In the genomic region with DNA sequence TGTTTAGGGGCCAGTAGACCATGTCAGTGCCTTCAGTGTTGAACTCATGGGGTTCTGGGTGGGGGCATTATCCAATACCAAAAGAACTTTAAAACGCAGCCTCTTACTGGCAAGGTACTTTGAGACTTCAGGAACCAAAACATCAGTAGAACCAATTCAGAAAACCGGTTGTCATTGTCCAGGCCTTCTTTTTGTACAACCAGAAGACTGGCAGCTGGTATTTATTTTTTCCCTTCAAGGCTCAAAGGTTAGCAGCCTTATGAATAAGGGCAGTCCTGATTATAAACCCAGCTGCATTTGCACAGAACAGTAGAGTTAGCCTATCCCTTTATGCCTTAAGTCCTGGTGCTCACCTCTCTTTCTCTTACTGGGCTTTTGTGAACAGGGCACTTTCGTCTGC, we compare ENCODE assay signal across 19 cellular contexts.
A peak's percentile ranks its signal among the peaks of the same experiment; 100 is the strongest.
DNase-seq lines count a peak whose midpoint lies in the region; ATAC-seq and TF ChIP-seq lines count a peak whose summit lies in the region.
"Had no signal": no experiment of that assay in that cellular context is flagged by ENCODE, and none has a peak within 500 bp of the region (broad histone marks: within the 10 kb centered on the region; RNA-seq: fewer than 3 reads in every experiment).

No MANE protein-coding gene starts in this region.

- peaks cover 22% of the 10 kb centered on the region for H3K36me3 Mint-ChIP-seq in progenitor cell of endocrine pancreas (ENCODE audit: insufficient read depth)

- H3K36me3 ChIP-seq in BLaER1 treated with 17β-estradiol and CSF1 and Interleukin-3, amounts not matched to agents 10 nM and 100 nM: peaks cover 0 to 96% (median 68%) of the 10 kb centered on the region in 11 experiments; a peak in 19 of 22 replicates

- H3K27me3 ChIP-seq in BLaER1 treated with 17β-estradiol and CSF1 and Interleukin-3, amounts not matched to agents 10 nM and 100 nM: no peaks in the 10 kb centered on the region
- H3K27me3 ChIP-seq: testis, vagina had no signal

- ATAC-seq in HG03196 (IDR thresholded peaks at IDR 0.05; ENCODE audit: unreplicated experiment): no peak
- ATAC-seq in HG02571 (IDR thresholded peaks at IDR 0.05; ENCODE audit: unreplicated experiment): no peak
- ATAC-seq: CD8-positive, alpha-beta T cell had no signal

- no peak overlapping the region for H3K9ac ChIP-seq in BLaER1 treated with 17β-estradiol and CSF1 and Interleukin-3, amounts not matched to agents 10 nM and 100 nM
- H3K9ac ChIP-seq: SK-N-SH had no signal

- no peak for TF ChIP-seq CTCF in progenitor cell of endocrine pancreas (IDR thresholded peaks at IDR 0.05; ENCODE audit: unreplicated experiment)

- DNase-seq in NAMALWA (ENCODE audit: low spot score) (peak; percentile 26), islet precursor cell (peak; percentile 9), progenitor cell of endocrine pancreas (ENCODE audit: low spot score, unreplicated experiment) (no peak)
- DNase-seq in stimulated activated CD4-positive, alpha-beta T cell treated with anti-CD3 and anti-CD28 coated beads, Interleukin-2, amount 100 ng/mL, for 48 hours: no peak
- DNase-seq: activated CD8-positive, alpha-beta memory T cell treated with anti-CD3 and anti-CD28 coated beads, Interleukin-2, amount 50 U/mL, for 48 hours; CD8-positive, alpha-beta T cell; midbrain; NCI-H1105 treated with DMSO at 0.1 percent for 48 hours; NCI-H2107; posterior cingulate gyrus; RPMI8226; SK-N-SH; testis had no signal

- H3K27ac Mint-ChIP-seq in progenitor cell of endocrine pancreas: peak overlapping the region; percentile 2
- H3K27ac Mint-ChIP-seq: dendritic cell treated with granulocyte-macrophage colony-stimulating factor and Interleukin-4, amounts not matched to agents 40 ng/mL and 50 ng/mL, for 4 days; T-helper 2 cell treated with Interferon-gamma antibody and Interleukin-4, amounts not matched to agents 5 μg/mL and 100 μg/mL, for 36 hours had no signal

- H3K4me2 ChIP-seq in BLaER1 treated with 17β-estradiol and CSF1 and Interleukin-3, amounts not matched to agents 10 nM and 100 nM: peak overlapping the region in 9 of 11 experiments; percentile 20 to 65 (median 47); a peak in 17 of 22 replicates
- H3K4me2 ChIP-seq: SK-N-SH had no signal

- H3K27me3 Mint-ChIP-seq in progenitor cell of endocrine pancreas: no peaks in the 10 kb centered on the region
- H3K27me3 Mint-ChIP-seq: dendritic cell treated with granulocyte-macrophage colony-stimulating factor and Interleukin-4, amounts not matched to agents 40 ng/mL and 50 ng/mL, for 4 days had no signal

- peak overlapping the region in 2 of 11 experiments; percentile 28 to 44; a peak in 2 of 22 replicates for H3K27ac ChIP-seq in BLaER1 treated with 17β-estradiol and CSF1 and Interleukin-3, amounts not matched to agents 10 nM and 100 nM
- H3K27ac ChIP-seq: testis, vagina had no signal

- H4K20me1 ChIP-seq in BLaER1 treated with 17β-estradiol and CSF1 and Interleukin-3, amounts not matched to agents 10 nM and 100 nM: peaks cover 0 to 100% (median 92%) of the 10 kb centered on the region in 11 experiments; a peak in 17 of 22 replicates

- no peak overlapping the region for H3K4me3 ChIP-seq in BLaER1 treated with 17β-estradiol and CSF1 and Interleukin-3, amounts not matched to agents 10 nM and 100 nM
- H3K4me3 ChIP-seq: testis, vagina had no signal

- peaks cover 44% of the 10 kb centered on the region for H3K4me1 Mint-ChIP-seq in progenitor cell of endocrine pancreas (ENCODE audit: low read depth)

- peaks cover 0 to 16% (median 0%) of the 10 kb centered on the region in 11 experiments; a peak in 5 of 22 replicates for H3K9me3 ChIP-seq in BLaER1 treated with 17β-estradiol and CSF1 and Interleukin-3, amounts not matched to agents 10 nM and 100 nM (replicated peaks in 1 of 11)
- H3K9me3 ChIP-seq: SK-N-SH, testis, vagina had no signal

- H3K4me3 Mint-ChIP-seq in progenitor cell of endocrine pancreas (ENCODE audit: low read depth): no peak overlapping the region
- H3K4me3 Mint-ChIP-seq: CD8-positive, alpha-beta T cell; dendritic cell treated with granulocyte-macrophage colony-stimulating factor and Interleukin-4, amounts not matched to agents 40 ng/mL and 50 ng/mL, for 4 days; T-helper 2 cell treated with Interferon-gamma antibody and Interleukin-4, amounts not matched to agents 5 μg/mL and 100 μg/mL, for 36 hours had no signal

- H3K4me1 ChIP-seq in BLaER1 treated with 17β-estradiol and CSF1 and Interleukin-3, amounts not matched to agents 10 nM and 100 nM: peaks cover 20 to 98% (median 81%) of the 10 kb centered on the region in 10 experiments

- H3K9me3 Mint-ChIP-seq in progenitor cell of endocrine pancreas (ENCODE audit: low read depth): peaks cover 9% of the 10 kb centered on the region
- H3K9me3 Mint-ChIP-seq: CD8-positive, alpha-beta T cell; dendritic cell treated with granulocyte-macrophage colony-stimulating factor and Interleukin-4, amounts not matched to agents 40 ng/mL and 50 ng/mL, for 4 days; T-helper 2 cell treated with Interferon-gamma antibody and Interleukin-4, amounts not matched to agents 5 μg/mL and 100 μg/mL, for 36 hours had no signal

Comparison
In these comparisons a context has a peak if more than half of its experiments do, and no peak if none do; other contexts are left out.
1. DNase-seq: peak in NAMALWA (single experiment) and islet precursor cell (single experiment); none in progenitor cell of endocrine pancreas (single experiment) and stimulated activated CD4-positive, alpha-beta T cell treated with anti-CD3 and anti-CD28 coated beads, Interleukin-2, amount 100 ng/mL, for 48 hours (0 of 2).